ENCODE assay signal across 8 cellular contexts in genomic region chr12:50763637-50764115, GRCh38. TPM values are rescaled to one million over a fixed set of nuclear protein-coding genes. Genes with fewer than 3 reads are reported as not detected.
DNase-seq lines count a peak whose midpoint lies in the region; FAIRE-seq and TF ChIP-seq lines count a peak whose summit lies in the region.

ATF1 (plus strand) TSS chr12:50764101; CDS start chr12:50780146, 16,045 bp downstream.

- TF ChIP-seq CTCF in neutrophil (IDR thresholded peaks at IDR 0.05) (peak; percentile 29), subcutaneous adipose tissue (IDR thresholded peaks at IDR 0.05; ENCODE audit: low read depth) (no peak)

- H3K4me1 ChIP-seq in SJCRH30 = peaks cover 3% of the 10 kb centered on the region; the same call in 1 of the 2 replicates
- peaks cover 35 to 43% of the 10 kb centered on the region in 2 experiments for H3K4me1 ChIP-seq in neutrophil (ENCODE audit: control insufficient read depth in 1 of 2, insufficient read depth in 1 of 2, low read depth in 1 of 2, low read length in 1 of 2)

- no peaks in the 10 kb centered on the region for H3K27me3 ChIP-seq in MG63
- no peaks in the 10 kb centered on the region for H3K27me3 ChIP-seq in SJCRH30
- H3K27me3 ChIP-seq in neutrophil = no peaks in the 10 kb centered on the region

- H3K27ac ChIP-seq in SJCRH30 = peak within 1 kb of the TSS; percentile 90
- H3K27ac ChIP-seq in neutrophil = peak within 1 kb of the TSS; percentile 98

- H3K36me3 ChIP-seq in MG63 (peaks cover 2% of the 10 kb centered on the region), SJCRH30 (peaks cover 2% of the 10 kb centered on the region; the same call in 1 of the 2 replicates), neutrophil (no peaks in the 10 kb centered on the region)

- no peak for FAIRE-seq in H54 (lab: Jason Lieb, UNC)
- no peak for FAIRE-seq in frontal cortex (lab: Jason Lieb, UNC)

- H3K9me3 ChIP-seq in MG63 (no peaks in the 10 kb centered on the region), SJCRH30 (replicated peaks) (no peaks in the 10 kb centered on the region), neutrophil (no peaks in the 10 kb centered on the region)

- H3K4me3 ChIP-seq in MG63 (peak within 1 kb of the TSS; percentile 98), SJCRH30 (peak within 1 kb of the TSS; percentile 99), neutrophil (ENCODE audit: low read depth in 1 of 2, low read length in 1 of 2) (peak within 1 kb of the TSS; percentile 92 to 94)

- peak; percentile 92 for DNase-seq in ELR (ENCODE audit: low read depth)
- DNase-seq in H54 (ENCODE audit: insufficient read length, low spot score) = peak; percentile 87
- DNase-seq in MG63 = peak; percentile 93
- peak; percentile 95 to 96 for DNase-seq in SJCRH30
- peak; percentile 92 for DNase-seq in activated naive CD4-positive, alpha-beta T cell treated with Interleukin-2 at 50 U/mL for 16 hours
- DNase-seq in frontal cortex (ENCODE audit: low spot score in 2 of 2) = peak; percentile 90 to 92

- TF ChIP-seq POLR2A in H54 (IDR thresholded peaks at IDR 0.05; ENCODE audit: low read depth, low read length) = peak; percentile 94

RNA-seq across cellular contexts. Expression of gene ATF1, which starts in this region (rescaled TPM):
- total RNA-seq in MG63 (2014; rRNA removed; shearing (Covaris generic); ENCODE audit: low replicate concordance) = 41.3 and 69.7 TPM in 2 replicates
- total RNA-seq in SJCRH30 (2014; rRNA removed; shearing (Covaris generic)) = 50.5 and 56.4 TPM in 2 replicates
- total RNA-seq in frontal cortex (26.5 TPM), subcutaneous adipose tissue (10 to 100 TPM; 19.2 to 35.4 (median 22.1) TPM)

Comparison
In these comparisons a context has a peak if more than half of its experiments do, and no peak if none do; other contexts are left out.
1. Peak in every context shown above with its lines: DNase-seq, H3K4me3 ChIP-seq and H3K27ac ChIP-seq.